Comparison of ENCODE assay signal across 8 cellular contexts in genomic region chr15:64894395-64895056, GRCh38. TPM values are rescaled to one million over a fixed set of nuclear protein-coding genes. Genes with fewer than 3 reads are reported as not detected.
DNase-seq lines count a peak whose midpoint lies in the region; ATAC-seq and TF ChIP-seq lines count a peak whose summit lies in the region.

No MANE protein-coding gene starts in this region.

- peaks cover 0 to 6% (median 0%) of the 10 kb centered on the region in 5 donors for H3K36me3 Mint-ChIP-seq in naive thymus-derived CD4-positive, alpha-beta T cell

- H3K27ac ChIP-seq in coronary artery (peak overlapping the region; percentile 35 to 88), thymus (ENCODE audit: low read depth) (peak overlapping the region; percentile 91)
- peak overlapping the region; percentile 84 for H3K27ac ChIP-seq in naive thymus-derived CD4-positive, alpha-beta T cell (ENCODE audit: low read depth, low read length)

- ATAC-seq in GM18511 (IDR thresholded peaks at IDR 0.05; ENCODE audit: unreplicated experiment) (peak; percentile 48), HG02885 (IDR thresholded peaks at IDR 0.05; ENCODE audit: poor library complexity, unreplicated experiment) (peak; percentile 38), HG03439 (IDR thresholded peaks at IDR 0.05; ENCODE audit: unreplicated experiment) (no peak)
- ATAC-seq in naive thymus-derived CD4-positive, alpha-beta T cell = peak; percentile 79

- H3K4me1 Mint-ChIP-seq in naive thymus-derived CD4-positive, alpha-beta T cell = peaks cover 41 to 76% (median 63%) of the 10 kb centered on the region in 7 donors

- no peaks in the 10 kb centered on the region for H3K27me3 ChIP-seq in naive thymus-derived CD4-positive, alpha-beta T cell (ENCODE audit: control insufficient read depth in 2 of 2, insufficient read depth in 2 of 2, low read length in 2 of 2)
- no peaks in the 10 kb centered on the region for H3K27me3 ChIP-seq in thymus (ENCODE audit: control insufficient read depth, insufficient read depth)

- peaks cover 0 to 2% (median 0%) of the 10 kb centered on the region in 11 donors for H3K9me3 Mint-ChIP-seq in naive thymus-derived CD4-positive, alpha-beta T cell

- DNase-seq in activated CD4-positive, CD25-positive, alpha-beta regulatory T cell treated with anti-CD3 and anti-CD28 coated beads, Interleukin-2, amount 50 U/mL, for 16 hours (ENCODE audit: low read depth, low spot score) = peak; percentile 63
- DNase-seq in coronary artery (ENCODE audit: low spot score) (no peak), Ammon's horn (ENCODE audit: low spot score) (no peak)
- DNase-seq in naive thymus-derived CD4-positive, alpha-beta T cell = peak; percentile 61 to 94 (median 91)

- CTCF ChIA-PET in naive thymus-derived CD4-positive, alpha-beta T cell (lab: Charles Lee) = interaction anchor here (0.8 to 3.6 kb wide), 11 partner anchors 10 to 507 kb away, joined by 3 to 23 read pairs (median 5); partner anchors contain the start of genes PLEKHO2 and TRIP4

- H3K27ac Mint-ChIP-seq in naive thymus-derived CD4-positive, alpha-beta T cell = peak overlapping the region; percentile 90 to 100 (median 98)

- no peaks in the 10 kb centered on the region for H3K27me3 Mint-ChIP-seq in naive thymus-derived CD4-positive, alpha-beta T cell

- H3K4me3 ChIP-seq in coronary artery (peak overlapping the region; percentile 61), thymus (ENCODE audit: low read length) (peak overlapping the region; percentile 48)
- H3K4me3 ChIP-seq in naive thymus-derived CD4-positive, alpha-beta T cell (ENCODE audit: low read length) = peak overlapping the region; percentile 74

- intact Hi-C loops in naive thymus-derived CD4-positive, alpha-beta T cell (cut with micrococcal nuclease) = loop anchor here (1.0 to 10.0 kb wide), 18 partner anchors 10 to 1392 kb away; partner anchors contain the start of genes CIAO2A (in 2 of the 2), PIF1 (in 2 of the 2), PLEKHO2 (in 2 of the 2) and SNX1 (in 2 of the 2)

- H3K36me3 ChIP-seq in naive thymus-derived CD4-positive, alpha-beta T cell (ENCODE audit: control insufficient read depth in 2 of 3, insufficient read depth in 3 of 3, low read length in 3 of 3) = no peaks in the 10 kb centered on the region
- no peaks in the 10 kb centered on the region for H3K36me3 ChIP-seq in thymus (ENCODE audit: control insufficient read depth, insufficient read depth)

- no peak for TF ChIP-seq CTCF in coronary artery (IDR thresholded peaks at IDR 0.05)

- H3K4me1 ChIP-seq in naive thymus-derived CD4-positive, alpha-beta T cell (ENCODE audit: control insufficient read depth in 2 of 2, insufficient read depth in 2 of 2, low read length in 2 of 2) = peaks cover 52 to 53% of the 10 kb centered on the region in 2 donors
- peaks cover 31% of the 10 kb centered on the region for H3K4me1 ChIP-seq in thymus (ENCODE audit: control insufficient read depth, insufficient read depth, low read length)

- WGBS in thymus = 4% methylated on average over 20 of the region's 20 CpGs

- POLR2A ChIA-PET in naive thymus-derived CD4-positive, alpha-beta T cell (lab: Charles Lee) = interaction anchor here (0.6 to 4.2 kb wide), 24 partner anchors 9 to 1398 kb away, joined by 3 to 115 read pairs (median 6); partner anchors contain the start of genes CIAO2A, CLPX, PIF1 and PLEKHO2

- H3K4me3 Mint-ChIP-seq in naive thymus-derived CD4-positive, alpha-beta T cell = peak overlapping the region; percentile 77 to 94 (median 90)

- no peaks in the 10 kb centered on the region for H3K9me3 ChIP-seq in naive thymus-derived CD4-positive, alpha-beta T cell (ENCODE audit: control insufficient read depth in 2 of 3, low read length in 3 of 3)
- H3K9me3 ChIP-seq in thymus (ENCODE audit: control insufficient read depth) = no peaks in the 10 kb centered on the region

RNA-seq across cellular contexts. Expression of gene ANKDD1A, which starts 17.2 kb away (rescaled TPM):
- total RNA-seq in naive thymus-derived CD4-positive, alpha-beta T cell = 1 to 10 TPM; 3.3 to 9.3 (median 4.0) TPM
- polyA plus RNA-seq in naive thymus-derived CD4-positive, alpha-beta T cell = 1 to 10 TPM in 1 of 2 donors, under 1 TPM in 1; 0.20 to 2.0 TPM
- polyA plus RNA-seq in thymus = 3.6 TPM

RNA-seq across cellular contexts. Expression of gene PLEKHO2, which starts 52.8 kb away (rescaled TPM):
- 10 to 100 TPM in 4 of 5 experiments, 1 to 10 TPM in 1; 8.6 to 52.3 (median 14.0) TPM for total RNA-seq in naive thymus-derived CD4-positive, alpha-beta T cell
- 10 to 100 TPM; 10.3 to 20.9 TPM for polyA plus RNA-seq in naive thymus-derived CD4-positive, alpha-beta T cell
- 18.7 TPM for polyA plus RNA-seq in thymus

Comparison
In these comparisons a context has a peak if more than half of its experiments do, and no peak if none do; other contexts are left out.
1. DNase-seq: peak in activated CD4-positive, CD25-positive, alpha-beta regulatory T cell treated with anti-CD3 and anti-CD28 coated beads, Interleukin-2, amount 50 U/mL, for 16 hours (single experiment) and naive thymus-derived CD4-positive, alpha-beta T cell (9 of 9); none in coronary artery (single experiment) and Ammon's horn (single experiment).
2. Peak in every context shown above with its lines, with median percentiles within 50 percentile points of each other: H3K27ac ChIP-seq and H3K4me3 ChIP-seq.